8 cellular contexts compared by ENCODE assay signal in genomic region chr6:119742188-119742803, GRCh38.
DNase-seq lines count a peak whose midpoint lies in the region; ATAC-seq and TF ChIP-seq lines count a peak whose summit lies in the region.

No MANE protein-coding gene starts in this region.

- WGBS in thyroid gland, 2 donors: 16 to 22% methylated on average over 6 of the region's 6 CpGs

- ATAC-seq in GM18909 (IDR thresholded peaks at IDR 0.05; ENCODE audit: poor library complexity, unreplicated experiment) (peak; percentile 93), HG03097 (IDR thresholded peaks at IDR 0.05; ENCODE audit: low FRiP score, unreplicated experiment) (peak; percentile 89)

- H3K4me3 Mint-ChIP-seq in nephron progenitor cell: no peak overlapping the region

- DNase-seq in BE2C: peak; percentile 77
- DNase-seq in NCI-H748 (lab: John Stamatoyannopoulos, UW; ENCODE audit: unreplicated experiment): peak; percentile 74
- DNase-seq in activated CD8-positive, alpha-beta memory T cell treated with anti-CD3 and anti-CD28 coated beads, Interleukin-2, amount 50 U/mL, for 24 hours (ENCODE audit: extremely low read depth): peak; percentile 7
- DNase-seq in fibroblast of lung (ENCODE audit: low read depth in 2 of 2): peak; percentile 27 to 57
- DNase-seq in nephron progenitor cell: peak; percentile 80
- DNase-seq in thyroid gland: peak; percentile 65 to 66

- no peak overlapping the region for H3K27ac ChIP-seq in fibroblast of lung (ENCODE audit: insufficient read depth, low read length)
- no peak overlapping the region for H3K27ac ChIP-seq in thyroid gland

- no peak overlapping the region for H3K4me2 ChIP-seq in fibroblast of lung (ENCODE audit: extremely low read depth, insufficient read depth, low read length)

- H3K27me3 ChIP-seq in BE2C: no peaks in the 10 kb centered on the region
- H3K27me3 ChIP-seq in fibroblast of lung (ENCODE audit: control insufficient read depth, insufficient read depth, low read length): no peaks in the 10 kb centered on the region
- no peaks in the 10 kb centered on the region for H3K27me3 ChIP-seq in thyroid gland

- H3K9me3 Mint-ChIP-seq in nephron progenitor cell: no peaks in the 10 kb centered on the region

- no peak overlapping the region for H3K27ac Mint-ChIP-seq in nephron progenitor cell

- H2AFZ ChIP-seq in fibroblast of lung (ENCODE audit: low read length): no peak overlapping the region

- H4K20me1 ChIP-seq in fibroblast of lung (ENCODE audit: control insufficient read depth, extremely low read depth, insufficient read depth, low read length): no peaks in the 10 kb centered on the region

- intact Hi-C loops in thyroid gland (cut with DNase I): loop anchor here (10.0 kb wide), 1 partner anchor 233 kb away; no protein-coding TSS in a partner anchor

- H3K79me2 ChIP-seq in fibroblast of lung (ENCODE audit: control insufficient read depth, insufficient read depth, low read length): no peaks in the 10 kb centered on the region

- no peaks in the 10 kb centered on the region for H3K9me3 ChIP-seq in BE2C
- H3K9me3 ChIP-seq in fibroblast of lung (ENCODE audit: control insufficient read depth, insufficient read depth, low read depth, low read length): no peaks in the 10 kb centered on the region
- H3K9me3 ChIP-seq in thyroid gland: no peaks in the 10 kb centered on the region

- H3K36me3 ChIP-seq in BE2C (no peaks in the 10 kb centered on the region), fibroblast of lung (ENCODE audit: control insufficient read depth, insufficient read depth, low read length) (no peaks in the 10 kb centered on the region), thyroid gland (no peaks in the 10 kb centered on the region)

- no peaks in the 10 kb centered on the region for H3K36me3 Mint-ChIP-seq in nephron progenitor cell (ENCODE audit: low read depth)

- peak; percentile 94 for TF ChIP-seq CTCF in BE2C (IDR thresholded peaks at IDR 0.05; ENCODE audit: low read depth, low read length)
- TF ChIP-seq CTCF in fibroblast of lung (conservative IDR thresholded peaks at IDR 0.05 in 1 of 2, IDR thresholded peaks at IDR 0.05 in 1 of 2; ENCODE audit: low read depth in 1 of 2, low read length in 2 of 2): peak; percentile 60 to 85
- peak; percentile 89 for TF ChIP-seq CTCF in nephron progenitor cell (IDR thresholded peaks at IDR 0.05)
- peak; percentile 48 to 84 (median 80) for TF ChIP-seq CTCF in thyroid gland (IDR thresholded peaks at IDR 0.05)

- H3K4me1 ChIP-seq in BE2C (no peaks in the 10 kb centered on the region), fibroblast of lung (ENCODE audit: control insufficient read depth, extremely low read depth, insufficient read depth, low read length) (no peaks in the 10 kb centered on the region), thyroid gland (no peaks in the 10 kb centered on the region)

- H3K4me1 Mint-ChIP-seq in nephron progenitor cell: no peaks in the 10 kb centered on the region

- H3K4me3 ChIP-seq in BE2C (ENCODE audit: low read depth, low read length) (no peak overlapping the region), fibroblast of lung (replicated peaks in 1 of 4; ENCODE audit: control extremely low read depth in 1 of 4, insufficient read depth in 1 of 4, low read depth in 3 of 4, low read length in 4 of 4) (no peak overlapping the region), thyroid gland (replicated peaks in 1 of 3) (no peak overlapping the region)

- H3K27me3 Mint-ChIP-seq in nephron progenitor cell (ENCODE audit: low read depth, poor library complexity): no peaks in the 10 kb centered on the region

- no peak overlapping the region for H3K9ac ChIP-seq in fibroblast of lung (ENCODE audit: insufficient read depth, low read length)

- TF ChIP-seq POLR2A in thyroid gland (IDR thresholded peaks at IDR 0.05): no peak

Comparison
In these comparisons a context has a peak if more than half of its experiments do, and no peak if none do; other contexts are left out.
1. DNase-seq: peak in every context shown above with its lines; median percentile 80 in nephron progenitor cell; 77 in BE2C; 74 in NCI-H748; 66 in thyroid gland; 42 in fibroblast of lung; 7 in activated CD8-positive, alpha-beta memory T cell treated with anti-CD3 and anti-CD28 coated beads, Interleukin-2, amount 50 U/mL, for 24 hours.